Comparison of ENCODE assay signal across 10 cellular contexts in genomic region chr6:15622045-15622750, GRCh38. TPM values are rescaled to one million over a fixed set of nuclear protein-coding genes. Genes with fewer than 3 reads are reported as not detected.
DNase-seq lines count a peak whose midpoint lies in the region; ATAC-seq, FAIRE-seq and TF ChIP-seq lines count a peak whose summit lies in the region.
"Had no signal": no experiment of that assay in that cellular context is flagged by ENCODE, and none has a peak within 500 bp of the region (broad histone marks: within the 10 kb centered on the region; RNA-seq: fewer than 3 reads in every experiment).

No MANE protein-coding gene starts in this region.

- H3K36me3 ChIP-seq in left ventricle myocardium inferior (no peaks in the 10 kb centered on the region), keratinocyte (ENCODE audit: control insufficient read depth in 2 of 2, extremely low read depth in 1 of 2, insufficient read depth in 2 of 2, low read length in 2 of 2) (peaks cover 0 to 2% of the 10 kb centered on the region in 2 experiments), thyroid gland (no peaks in the 10 kb centered on the region), Peyer's patch (peaks cover 0 to 9% (median 0%) of the 10 kb centered on the region in 3 donors)

- no peak for TF ChIP-seq POLR2A in thyroid gland (IDR thresholded peaks at IDR 0.05)
- TF ChIP-seq POLR2A in Peyer's patch (IDR thresholded peaks at IDR 0.05), result no peak

- H2AFZ ChIP-seq in keratinocyte (ENCODE audit: control insufficient read depth, low read length), result peak overlapping the region; percentile 78

- DNase-seq in left ventricle myocardium inferior, result no peak
- DNase-seq in left cardiac atrium, result no peak
- no peak for DNase-seq in activated B cell treated with CpG ODN at 0.5 μM for 24 hours
- no peak for DNase-seq in keratinocyte (ENCODE audit: low read depth, low spot score)
- no peak for DNase-seq in thyroid gland
- DNase-seq in activated CD8-positive, alpha-beta memory T cell treated with anti-CD3 and anti-CD28 coated beads for 24 hours, result no peak
- no peak for DNase-seq in Peyer's patch
- DNase-seq: activated naive CD8-positive, alpha-beta T cell treated with anti-CD3 and anti-CD28 coated beads, Interleukin-2, amount 10 ng/mL, durations not matched to agents 7 days and 5 days had no signal

- H3K4me2 ChIP-seq in keratinocyte (ENCODE audit: control insufficient read depth, extremely low read depth, insufficient read depth, low read depth, low read length), result peak overlapping the region; percentile 67

- H3K9me1 ChIP-seq in keratinocyte (ENCODE audit: control insufficient read depth, extremely low read depth, insufficient read depth, low read length), result no peaks in the 10 kb centered on the region

- H3K27me3 Mint-ChIP-seq in activated B cell treated with CpG ODN at 0.5 μM for 24 hours, result no peaks in the 10 kb centered on the region
- H3K27me3 Mint-ChIP-seq: activated naive CD8-positive, alpha-beta T cell treated with anti-CD3 and anti-CD28 coated beads, Interleukin-2, amount 10 ng/mL, durations not matched to agents 7 days and 5 days had no signal

- ATAC-seq in left cardiac atrium (no peak), activated B cell treated with CpG ODN at 0.5 μM for 24 hours (ENCODE audit: low read depth) (no peak), GM21576 (IDR thresholded peaks at IDR 0.05; ENCODE audit: unreplicated experiment) (no peak)

- dilution Hi-C loops in keratinocyte (cut with MboI; ENCODE audit: extremely low pct_ligation_motif_present, low sequenced_read_pairs), result no loop called here

- peaks cover 33% of the 10 kb centered on the region for H3K4me1 ChIP-seq in left ventricle myocardium inferior
- peaks cover 10% of the 10 kb centered on the region for H3K4me1 ChIP-seq in keratinocyte (ENCODE audit: control insufficient read depth, extremely low read depth, insufficient read depth, low read length)
- H3K4me1 ChIP-seq in thyroid gland, result peaks cover 0 to 16% of the 10 kb centered on the region in 2 donors
- H3K4me1 ChIP-seq in Peyer's patch, result peaks cover 0 to 8% (median 0%) of the 10 kb centered on the region in 4 donors

- H4K20me1 ChIP-seq in keratinocyte (ENCODE audit: control insufficient read depth, extremely low read depth, insufficient read depth, low read length), result no peaks in the 10 kb centered on the region

- peak overlapping the region; percentile 64 for H3K9ac ChIP-seq in keratinocyte (ENCODE audit: control insufficient read depth, extremely low read depth, insufficient read depth, low read length)

- POLR2A ChIA-PET in activated B cell treated with CpG ODN at 0.5 μM for 24 hours (lab: Charles Lee), result interaction anchor here (0.6 kb wide), 1 partner anchor 102 kb away, joined by 3 read pairs; no protein-coding TSS in a partner anchor

- H3K4me3 Mint-ChIP-seq in activated B cell treated with CpG ODN at 0.5 μM for 24 hours, result no peak overlapping the region
- H3K4me3 Mint-ChIP-seq: activated naive CD8-positive, alpha-beta T cell treated with anti-CD3 and anti-CD28 coated beads, Interleukin-2, amount 10 ng/mL, durations not matched to agents 7 days and 5 days had no signal

- FAIRE-seq in keratinocyte (lab: Jason Lieb, UNC), result no peak
- FAIRE-seq: TTC549 had no signal

- H3K4me3 ChIP-seq in left ventricle myocardium inferior (peak overlapping the region; percentile 20), keratinocyte (ENCODE audit: control insufficient read depth in 2 of 3, extremely low read depth in 1 of 3, insufficient read depth in 2 of 3, low read depth in 1 of 3, low read length in 3 of 3) (no peak overlapping the region), thyroid gland (replicated peaks in 1 of 3) (no peak overlapping the region), Peyer's patch (no peak overlapping the region)

- H3K27ac Mint-ChIP-seq in activated B cell treated with CpG ODN at 0.5 μM for 24 hours, result peak overlapping the region; percentile 38
- H3K27ac Mint-ChIP-seq: activated naive CD8-positive, alpha-beta T cell treated with anti-CD3 and anti-CD28 coated beads, Interleukin-2, amount 10 ng/mL, durations not matched to agents 7 days and 5 days had no signal

- H3K27me3 ChIP-seq in left ventricle myocardium inferior (ENCODE audit: low read depth) (no peaks in the 10 kb centered on the region), keratinocyte (ENCODE audit: control insufficient read depth, extremely low read depth, insufficient read depth, low read length) (no peaks in the 10 kb centered on the region), thyroid gland (no peaks in the 10 kb centered on the region), Peyer's patch (no peaks in the 10 kb centered on the region)

- no peaks in the 10 kb centered on the region for H3K79me2 ChIP-seq in keratinocyte (ENCODE audit: control insufficient read depth, insufficient read depth, low read length)

- H3K9me3 ChIP-seq in left ventricle myocardium inferior (replicated peaks) (no peaks in the 10 kb centered on the region), keratinocyte (ENCODE audit: control insufficient read depth, low read depth, low read length) (no peaks in the 10 kb centered on the region), thyroid gland (no peaks in the 10 kb centered on the region), Peyer's patch (no peaks in the 10 kb centered on the region)

- H3K9me3 Mint-ChIP-seq in activated B cell treated with CpG ODN at 0.5 μM for 24 hours, result no peaks in the 10 kb centered on the region
- H3K9me3 Mint-ChIP-seq: activated naive CD8-positive, alpha-beta T cell treated with anti-CD3 and anti-CD28 coated beads, Interleukin-2, amount 10 ng/mL, durations not matched to agents 7 days and 5 days had no signal

- peaks cover 41% of the 10 kb centered on the region for H3K36me3 Mint-ChIP-seq in activated B cell treated with CpG ODN at 0.5 μM for 24 hours (ENCODE audit: low read depth)

- CTCF ChIA-PET in activated B cell treated with CpG ODN at 0.5 μM for 24 hours (lab: Charles Lee), result interaction anchor here (0.8 to 4.0 kb wide), 8 partner anchors 17 to 1713 kb away, joined by 3 to 15 read pairs (median 4); no protein-coding TSS in a partner anchor

- TF ChIP-seq CTCF in left ventricle myocardium inferior (IDR thresholded peaks at IDR 0.05; ENCODE audit: borderline replicate concordance) (no peak), activated B cell treated with CpG ODN at 0.5 μM for 24 hours (IDR thresholded peaks at IDR 0.05) (no peak), keratinocyte (optimal IDR thresholded peaks at IDR 0.05 in 1 of 3, IDR thresholded peaks at IDR 0.05 in 1 of 3, conservative IDR thresholded peaks at IDR 0.05 in 1 of 3; ENCODE audit: extremely low read depth in 1 of 3, insufficient read depth in 2 of 3, low read length in 3 of 3) (no peak), thyroid gland (IDR thresholded peaks at IDR 0.05) (no peak), Peyer's patch (IDR thresholded peaks at IDR 0.05) (no peak)

- peaks cover 26% of the 10 kb centered on the region for H3K4me1 Mint-ChIP-seq in activated B cell treated with CpG ODN at 0.5 μM for 24 hours

- H3K27ac ChIP-seq in left ventricle myocardium inferior (replicated peaks) (peak overlapping the region; percentile 84), keratinocyte (ENCODE audit: control insufficient read depth, insufficient read depth, low read length) (peak overlapping the region; percentile 50), thyroid gland (peak overlapping the region in 2 of 3 donors; percentile 29 to 61), Peyer's patch (peak overlapping the region in 1 of 4 donors; percentile 40)

- WGBS in thyroid gland, 2 donors, result 94 to 96% methylated on average over 4 of the region's 4 CpGs

- intact Hi-C loops in left ventricle myocardium inferior (cut with micrococcal nuclease), result loop anchor here (10.0 kb wide), 2 partner anchors 117 to 1487 kb away; no protein-coding TSS in a partner anchor
- intact Hi-C loops in left cardiac atrium (cut with DNase I), result loop anchor here (5.0 to 10.0 kb wide), 5 partner anchors 105 to 1497 kb away; no protein-coding TSS in a partner anchor
- intact Hi-C loops in activated B cell treated with CpG ODN at 0.5 μM for 24 hours (cut with micrococcal nuclease), result loop anchor here (2.0 to 10.0 kb wide), 8 partner anchors 101 to 1825 kb away; no protein-coding TSS in a partner anchor
- intact Hi-C loops in thyroid gland (cut with DNase I), result no loop called here

RNA-seq across cellular contexts. Expression of gene DTNBP1, which starts 40.6 kb away (rescaled TPM):
- total RNA-seq in left ventricle myocardium inferior (19.2 TPM), left cardiac atrium (10 to 100 TPM; 18.9 to 23.2 TPM), activated B cell treated with CpG ODN at 0.5 μM for 24 hours (50.3 and 51.6 TPM in 2 replicates), thyroid gland (10 to 100 TPM; 10.3 to 19.2 (median 12.2) TPM), Peyer's patch (10 to 100 TPM; 12.8 to 58.6 (median 26.2) TPM)
- 11.2 to 17.9 TPM (median 11.5 TPM) in 3 replicates for polyA plus RNA-seq in keratinocyte
- 18.8 TPM for polyA plus RNA-seq in keratinocyte (2011; ENCODE audit: low read depth)
- 11.6 and 14.4 TPM in 2 replicates for polyA plus RNA-seq in keratinocyte (2011; cell fraction: cytosol; rRNA removed)
- polyA plus RNA-seq in keratinocyte (2011; cell fraction: nucleus; rRNA removed), result 14.8 and 17.4 TPM in 2 replicates
- polyA plus RNA-seq in keratinocyte (2012; ENCODE audit: low replicate concordance), result 8.9 and 12.4 TPM in 2 replicates
- polyA minus RNA-seq in keratinocyte, result 10.3 to 13.6 TPM (median 10.9 TPM) in 3 replicates
- polyA minus RNA-seq in keratinocyte (2011; cell fraction: cytosol; rRNA and poly(A)+ RNA removed), result 6.7 TPM
- polyA minus RNA-seq in keratinocyte (2011; cell fraction: nucleus; rRNA and poly(A)+ RNA removed), result 3.2 and 8.8 TPM in 2 replicates
